ENCODE assay signal across 1 cellular context in genomic region chr6:167420858-167421766, GRCh38.
TF ChIP-seq lines count a peak whose summit lies in the region.

No MANE protein-coding gene starts in this region.

TF ChIP-seq in HepG2, 621 proteins besides CTCF, POLR2A, EP300 and RAD21 (continued from another document):
- TF ChIP-seq SP4 (CRISPR knock-in tag; IDR thresholded peaks at IDR 0.05) (peak; percentile 37; the same call in 1 of the 2 replicates), ZNF124 (CRISPR knock-in tag; IDR thresholded peaks at IDR 0.05) (peak; percentile 50), ZFYVE20 (CRISPR knock-in tag; IDR thresholded peaks at IDR 0.05; ENCODE audit: borderline replicate concordance, low read depth) (no peak), ZNF292 (CRISPR knock-in tag; IDR thresholded peaks at IDR 0.05; ENCODE audit: borderline replicate concordance, low read depth) (peak; percentile 99), PHF5A (CRISPR knock-in tag; IDR thresholded peaks at IDR 0.05; ENCODE audit: low read depth, unreplicated experiment) (no peak), IKZF5 (CRISPR knock-in tag; IDR thresholded peaks at IDR 0.05) (peak; percentile 87), HDAC6 (IDR thresholded peaks at IDR 0.05; ENCODE audit: low read depth, low read length) (no peak), CHD2 (IDR thresholded peaks at IDR 0.05; ENCODE audit: low read depth, low read length) (no peak), ZNF878 (CRISPR knock-in tag; IDR thresholded peaks at IDR 0.05) (no peak), NR3C1 (CRISPR knock-in tag; IDR thresholded peaks at IDR 0.05) (no peak), ZNF567 (CRISPR knock-in tag; IDR thresholded peaks at IDR 0.05; ENCODE audit: borderline replicate concordance) (0 out of 2 replicates have a peak, but pooled peaks have one; percentile 36), HCFC1 (IDR thresholded peaks at IDR 0.05; ENCODE audit: low read depth, low read length) (no peak), CHD4 (IDR thresholded peaks at IDR 0.05; ENCODE audit: borderline replicate concordance, low read length) (no peak), TBP (CRISPR knock-in tag; IDR thresholded peaks at IDR 0.05) (no peak), LBX2 (CRISPR knock-in tag; IDR thresholded peaks at IDR 0.05; ENCODE audit: borderline replicate concordance) (no peak), HDAC2 (CRISPR knock-in tag; IDR thresholded peaks at IDR 0.05) (peak; percentile 92), SP5 (CRISPR knock-in tag; IDR thresholded peaks at IDR 0.05; ENCODE audit: borderline replicate concordance, low read depth) (peak; percentile 71), HOXA3 (CRISPR knock-in tag; IDR thresholded peaks at IDR 0.05) (peak; percentile 95), MLX (CRISPR knock-in tag; IDR thresholded peaks at IDR 0.05) (peak; percentile 59; the same call in 1 of the 2 replicates), ZNF749 (CRISPR knock-in tag; IDR thresholded peaks at IDR 0.05; ENCODE audit: borderline replicate concordance) (no peak), PBX3 (CRISPR knock-in tag; IDR thresholded peaks at IDR 0.05; ENCODE audit: borderline replicate concordance) (no peak), RORA (CRISPR knock-in tag; IDR thresholded peaks at IDR 0.05) (no peak), ZNF704 (CRISPR knock-in tag; IDR thresholded peaks at IDR 0.05; ENCODE audit: borderline replicate concordance) (no peak), ZFP37 (CRISPR knock-in tag; IDR thresholded peaks at IDR 0.05; ENCODE audit: borderline replicate concordance) (no peak), MLLT10 (CRISPR knock-in tag; IDR thresholded peaks at IDR 0.05) (no peak), ISX (CRISPR knock-in tag; conservative IDR thresholded peaks at IDR 0.05) (no peak), IRX3 (CRISPR knock-in tag; IDR thresholded peaks at IDR 0.05; ENCODE audit: borderline replicate concordance, low read depth) (no peak), ZHX1 (CRISPR knock-in tag; IDR thresholded peaks at IDR 0.05; ENCODE audit: low read depth) (peak; percentile 92), AHR (CRISPR knock-in tag; IDR thresholded peaks at IDR 0.05) (no peak), ZNF607 (CRISPR knock-in tag; IDR thresholded peaks at IDR 0.05; ENCODE audit: borderline replicate concordance) (peak; percentile 86), ZNF747 (CRISPR knock-in tag; IDR thresholded peaks at IDR 0.05; ENCODE audit: borderline replicate concordance) (peak; percentile 64; the same call in 1 of the 2 replicates), RERE (CRISPR knock-in tag; IDR thresholded peaks at IDR 0.05; ENCODE audit: low read depth) (peak; percentile 54; the same call in 1 of the 2 replicates), PRDM10 (CRISPR knock-in tag; IDR thresholded peaks at IDR 0.05; ENCODE audit: low read depth) (peak; percentile 42; the same call in 1 of the 2 replicates), ZNF335 (CRISPR knock-in tag; IDR thresholded peaks at IDR 0.05) (0 out of 2 replicates have a peak, but pooled peaks have one; percentile 48)
